ENCODE assay signal across 8 cellular contexts in the genomic region with DNA sequence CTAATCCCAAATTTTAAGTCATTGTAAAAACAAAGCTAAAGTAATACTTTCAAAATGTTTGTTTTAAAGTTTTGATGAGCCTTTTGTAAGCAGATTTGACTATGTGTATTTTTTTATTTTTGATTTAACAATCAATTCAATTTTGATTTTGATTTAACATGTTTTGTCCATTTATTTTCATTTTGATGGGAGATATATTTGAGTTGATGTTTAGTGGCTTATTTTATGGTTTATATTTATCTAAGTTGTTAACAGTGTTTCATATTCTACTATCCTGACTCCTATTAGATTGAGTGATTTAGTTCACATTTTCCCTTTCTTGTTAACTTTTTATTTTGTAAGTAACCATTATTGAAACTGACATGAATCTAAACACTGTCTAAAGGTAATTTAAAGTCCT.
"Had no signal": no experiment of that assay in that cellular context is flagged by ENCODE, and none has a peak within 500 bp of the region (broad histone marks: within the 10 kb centered on the region; RNA-seq: fewer than 3 reads in every experiment).

No MANE protein-coding gene starts in this region.

- DNase-seq: GDM1, GF-D8 had no signal

- H3K4me3 ChIP-seq: GM12878 had no signal

- ATAC-seq: GM12878 had no signal

- FAIRE-seq: G401.6, GM12878, GM12891, GM12892, GM18507, GM19239 had no signal
